In the genomic region with DNA sequence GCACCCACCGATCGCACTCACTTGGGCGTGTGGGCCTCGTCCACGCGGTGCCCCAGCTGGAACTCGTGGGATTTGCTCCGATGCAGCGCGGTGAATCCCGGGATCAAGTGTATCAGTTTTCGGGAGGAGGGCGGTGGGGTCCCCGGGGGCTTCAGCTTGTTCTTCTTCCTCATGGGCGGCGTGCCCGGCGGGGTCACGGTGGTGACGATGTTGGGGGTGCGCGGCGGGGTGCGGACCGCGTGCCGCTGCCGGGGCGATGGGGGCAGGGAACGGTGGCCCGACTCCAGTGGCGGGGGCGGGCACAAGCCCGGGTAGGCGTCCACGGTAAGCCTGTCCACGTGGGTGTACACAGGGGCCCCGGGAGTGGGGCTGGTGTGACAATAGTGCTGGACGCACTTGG, we compare ENCODE assay signal across 20 cellular contexts.
A peak's percentile ranks its signal among the peaks of the same experiment; 100 is the strongest.
DNase-seq lines count a peak whose midpoint lies in the region; ATAC-seq, FAIRE-seq and TF ChIP-seq lines count a peak whose summit lies in the region.
"Had no signal": no experiment of that assay in that cellular context is flagged by ENCODE, and none has a peak within 500 bp of the region (broad histone marks: within the 10 kb centered on the region; RNA-seq: fewer than 3 reads in every experiment).

No MANE protein-coding gene starts in this region.

- H2BK20ac ChIP-seq in H1 (ENCODE audit: low read length): no peak overlapping the region

- H3K9me3 ChIP-seq in H1 (ENCODE audit: insufficient read depth in 2 of 2, low read depth in 1 of 2, low read length in 1 of 2) (peaks cover 3 to 5% of the 10 kb centered on the region in 2 experiments; a peak in 1 of 4 replicates), kidney (ENCODE audit: control insufficient read depth in 1 of 2, low read length in 2 of 2) (peaks cover 0 to 1% of the 10 kb centered on the region in 2 donors)

- H3K27me3 Mint-ChIP-seq in stimulated activated memory B cell treated with anti-CD40 and anti-IgM and Interleukin-4, amounts not matched to agents 10 μg/mL and 1 μg/mL and 100 μg/mL, for 72 hours: no peaks in the 10 kb centered on the region

- TF ChIP-seq EP300 in H1 (IDR thresholded peaks at IDR 0.05; ENCODE audit: borderline replicate concordance in 1 of 2, low read depth in 2 of 2, low read length in 2 of 2): no peak

- no peak for TF ChIP-seq POLR2A in H1 (IDR thresholded peaks at IDR 0.05; ENCODE audit: control extremely low read depth in 1 of 2, low read depth in 2 of 2, low read length in 2 of 2)

- H3K4me1 ChIP-seq in H1 (replicated peaks in 1 of 4; ENCODE audit: control insufficient read depth in 3 of 4, insufficient read depth in 4 of 4, low read length in 3 of 4) (no peaks in the 10 kb centered on the region), kidney (ENCODE audit: control insufficient read depth in 1 of 2, insufficient read depth in 1 of 2, low read depth in 1 of 2, low read length in 2 of 2) (no peaks in the 10 kb centered on the region)
- H3K4me1 ChIP-seq: BLaER1 had no signal

- H2AK5ac ChIP-seq in H1 (ENCODE audit: low read depth, low read length): no peak overlapping the region

- H3K4me3 Mint-ChIP-seq in stimulated activated memory B cell treated with anti-CD40 and anti-IgM and Interleukin-4, amounts not matched to agents 10 μg/mL and 1 μg/mL and 100 μg/mL, for 72 hours: no peak overlapping the region
- H3K4me3 Mint-ChIP-seq: B cell; CD4-positive, CD25-positive, alpha-beta regulatory T cell; CD8-positive, alpha-beta memory T cell; H9 had no signal

- H2BK5ac ChIP-seq in H1 (ENCODE audit: low read depth, low read length): no peak overlapping the region

- H3K14ac ChIP-seq in H1 (ENCODE audit: insufficient read length): no peak overlapping the region

- no peak overlapping the region for H2BK15ac ChIP-seq in H1 (ENCODE audit: low read length)

- H3K79me2 ChIP-seq in H1 (ENCODE audit: control insufficient read depth in 1 of 2, insufficient read depth in 2 of 2, low read length in 2 of 2): no peaks in the 10 kb centered on the region

- H2BK120ac ChIP-seq in H1 (replicated peaks; ENCODE audit: low read depth, low read length): no peak overlapping the region

- no peak overlapping the region for H2BK12ac ChIP-seq in H1 (ENCODE audit: low read depth, low read length)

- H3K27me3 ChIP-seq in H7 (ENCODE audit: control insufficient read depth, insufficient read depth, low read length) (no peaks in the 10 kb centered on the region), H1 (replicated peaks in 1 of 4; ENCODE audit: control insufficient read depth in 3 of 4, extremely low read depth in 1 of 4, insufficient read depth in 3 of 4, low read length in 3 of 4) (no peaks in the 10 kb centered on the region)
- H3K27me3 ChIP-seq: BLaER1 had no signal

- POLR2A ChIA-PET in H1 (lab: Charles Lee; ENCODE audit: partially characterized antibody): no interaction called here

- no peak for TF ChIP-seq RAD21 in H1 (IDR thresholded peaks at IDR 0.05 in 1 of 2, conservative IDR thresholded peaks at IDR 0.05 in 1 of 2; ENCODE audit: low read depth in 2 of 2, low read length in 2 of 2)

- H3K9me3 Mint-ChIP-seq in stimulated activated memory B cell treated with anti-CD40 and anti-IgM and Interleukin-4, amounts not matched to agents 10 μg/mL and 1 μg/mL and 100 μg/mL, for 72 hours: peaks cover 8% of the 10 kb centered on the region

- H3K27ac Mint-ChIP-seq in stimulated activated memory B cell treated with anti-CD40 and anti-IgM and Interleukin-4, amounts not matched to agents 10 μg/mL and 1 μg/mL and 100 μg/mL, for 72 hours: no peak overlapping the region
- H3K27ac Mint-ChIP-seq: B cell; CD4-positive, CD25-positive, alpha-beta regulatory T cell; CD8-positive, alpha-beta memory T cell; H9 had no signal

- no peaks in the 10 kb centered on the region for H3K36me3 Mint-ChIP-seq in stimulated activated memory B cell treated with anti-CD40 and anti-IgM and Interleukin-4, amounts not matched to agents 10 μg/mL and 1 μg/mL and 100 μg/mL, for 72 hours
- H3K36me3 Mint-ChIP-seq: CD4-positive, CD25-positive, alpha-beta regulatory T cell; CD8-positive, alpha-beta memory T cell had no signal

- H3K36me3 ChIP-seq in H7 (replicated peaks; ENCODE audit: control insufficient read depth, insufficient read depth, low read length): no peaks in the 10 kb centered on the region
- no peaks in the 10 kb centered on the region for H3K36me3 ChIP-seq in H1 (ENCODE audit: control insufficient read depth in 2 of 4, insufficient read depth in 4 of 4, low read length in 3 of 4)
- no peaks in the 10 kb centered on the region for H3K36me3 ChIP-seq in kidney (ENCODE audit: control insufficient read depth in 1 of 2, insufficient read depth in 2 of 2, low read length in 2 of 2)
- H3K36me3 ChIP-seq: BLaER1 had no signal

- no peak overlapping the region for H4K91ac ChIP-seq in H1 (replicated peaks; ENCODE audit: insufficient read length, low read length)

- H2AFZ ChIP-seq in H1 (ENCODE audit: low read length): no peak overlapping the region

- no peak overlapping the region for H3K4ac ChIP-seq in H1 (replicated peaks; ENCODE audit: insufficient read length, low read depth, low read length)

- H3K23ac ChIP-seq in H1 (ENCODE audit: insufficient read length): no peak overlapping the region

- FAIRE-seq in H1 (lab: Jason Lieb, UNC) (no peak), kidney (lab: Jason Lieb, UNC) (no peak)
- FAIRE-seq: GM12891, GM18507 had no signal

- H3K23me2 ChIP-seq in H1 (ENCODE audit: low read depth, low read length): no peaks in the 10 kb centered on the region

- TF ChIP-seq CTCF in H1 (IDR thresholded peaks at IDR 0.05; ENCODE audit: control extremely low read depth in 1 of 3, insufficient read depth in 1 of 3, low read depth in 1 of 3, low read length in 3 of 3) (no peak), kidney (IDR thresholded peaks at IDR 0.05; ENCODE audit: borderline replicate concordance, extremely low read depth, insufficient read depth) (no peak)

- 0 out of 2 replicates have a peak overlapping the region, but pooled peaks have one; percentile 60 for H4K8ac ChIP-seq in H1 (ENCODE audit: extremely low read depth, insufficient read depth, low read length)

- no peaks in the 10 kb centered on the region for H4K20me1 ChIP-seq in H1 (replicated peaks in 1 of 2; ENCODE audit: control insufficient read depth in 1 of 2, insufficient read depth in 2 of 2, low read length in 2 of 2)
- H4K20me1 ChIP-seq: BLaER1 had no signal

- H3K18ac ChIP-seq in H1 (ENCODE audit: extremely low read depth, low read length): no peak overlapping the region

- H3K4me3 ChIP-seq in H7 (ENCODE audit: insufficient read depth, low read depth, low read length): no peak overlapping the region
- no peak overlapping the region for H3K4me3 ChIP-seq in H1 (ENCODE audit: extremely low read depth in 1 of 4, insufficient read depth in 2 of 4, low read depth in 3 of 4, low read length in 4 of 4)
- H3K4me3 ChIP-seq in kidney (ENCODE audit: low read length in 2 of 2): no peak overlapping the region
- H3K4me3 ChIP-seq: BLaER1 had no signal

- DNase-seq in H7: peak; percentile 25
- no peak for DNase-seq in H1 (ENCODE audit: low read depth in 1 of 2, low spot score in 2 of 2)
- DNase-seq in kidney: peak; percentile 57
- DNase-seq in T-helper 2 cell: no peak
- DNase-seq: CD4-positive, CD25-positive, alpha-beta regulatory T cell; DMS 273 treated with DMSO at 0.1 percent for 48 hours; DMS79; EL; GDM1; GOT3; H9 had no signal

- WGBS in H1 (ENCODE audit: extremely low coverage in 1 of 2, insufficient coverage in 1 of 2, insufficient read length in 1 of 2, insufficient replicate concordance in 2 of 2, low coverage in 1 of 2, low lambda C conversion rate in 2 of 2, missing lambda C conversion rate in 1 of 2), 2 experiments: 94% methylated on average over 29 of the region's 39 CpGs; no CpG with 5 or more reads in 1 of the 2 experiments

- H3K4me2 ChIP-seq in H1 (ENCODE audit: insufficient read depth in 1 of 2, low read depth in 2 of 2, low read length in 2 of 2): no peak overlapping the region
- H3K4me2 ChIP-seq: BLaER1 had no signal

- CTCF ChIA-PET in H1 (lab: Charles Lee; ENCODE audit: partially characterized antibody): no interaction called here

- H3K4me1 Mint-ChIP-seq in stimulated activated memory B cell treated with anti-CD40 and anti-IgM and Interleukin-4, amounts not matched to agents 10 μg/mL and 1 μg/mL and 100 μg/mL, for 72 hours: no peaks in the 10 kb centered on the region
- H3K4me1 Mint-ChIP-seq: B cell; CD4-positive, CD25-positive, alpha-beta regulatory T cell; CD8-positive, alpha-beta memory T cell; H9 had no signal

- intact Hi-C loops in kidney (cut with DNase I): no loop called here

- no peak overlapping the region for H4K5ac ChIP-seq in H1 (ENCODE audit: insufficient read length, low read depth, low read length)

- no peak overlapping the region for H3K56ac ChIP-seq in H1 (replicated peaks; ENCODE audit: insufficient read length, low read depth, low read length)

- ATAC-seq in stimulated activated memory B cell treated with anti-CD40 and anti-IgM and Interleukin-4, amounts not matched to agents 10 μg/mL and 1 μg/mL and 100 μg/mL, for 72 hours: peak; percentile 62
- no peak for ATAC-seq in HG02678 (IDR thresholded peaks at IDR 0.05; ENCODE audit: unreplicated experiment)
- ATAC-seq: HCT116 had no signal

- H3K79me1 ChIP-seq in H1 (ENCODE audit: low read depth, low read length): no peaks in the 10 kb centered on the region

- H3K27ac ChIP-seq in H1 (ENCODE audit: low read depth, low read length) (no peak overlapping the region), kidney (ENCODE audit: low read depth in 2 of 2, low read length in 2 of 2) (no peak overlapping the region)
- H3K27ac ChIP-seq: BLaER1, C4-2B had no signal

- H3K9ac ChIP-seq in H1 (replicated peaks in 1 of 4; ENCODE audit: extremely low read depth in 1 of 4, low read depth in 3 of 4, low read length in 3 of 4) (no peak overlapping the region), kidney (ENCODE audit: low read length in 2 of 2) (no peak overlapping the region)
- H3K9ac ChIP-seq: BLaER1 had no signal

TF ChIP-seq in H1, 55 proteins besides CTCF, POLR2A, EP300 and RAD21 (continues in another document):
- no peak for TF ChIP-seq BRCA1 (IDR thresholded peaks at IDR 0.05; ENCODE audit: low read depth, low read length)
- TF ChIP-seq SUZ12 (IDR thresholded peaks at IDR 0.05; ENCODE audit: low read length): no peak
- no peak for TF ChIP-seq MAFK (IDR thresholded peaks at IDR 0.05; ENCODE audit: low read depth, low read length)
- TF ChIP-seq, protein P1, sequence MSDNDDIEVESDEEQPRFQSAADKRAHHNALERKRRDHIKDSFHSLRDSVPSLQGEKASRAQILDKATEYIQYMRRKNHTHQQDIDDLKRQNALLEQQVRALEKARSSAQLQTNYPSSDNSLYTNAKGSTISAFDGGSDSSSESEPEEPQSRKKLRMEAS (IDR thresholded peaks at IDR 0.05): no peak
- TF ChIP-seq NANOG (IDR thresholded peaks at IDR 0.05; ENCODE audit: insufficient read depth, low read depth, low read length, poor library complexity, severe bottlenecking): no peak
- no peak for TF ChIP-seq CHD2 (IDR thresholded peaks at IDR 0.05; ENCODE audit: low read length)
- TF ChIP-seq BACH1 (IDR thresholded peaks at IDR 0.05; ENCODE audit: low read length): no peak
- TF ChIP-seq TCF12 (IDR thresholded peaks at IDR 0.05; ENCODE audit: low read depth, low read length): no peak
- no peak for TF ChIP-seq RXRA (IDR thresholded peaks at IDR 0.05; ENCODE audit: insufficient read depth, low read depth, low read length)
- TF ChIP-seq SRF (IDR thresholded peaks at IDR 0.05; ENCODE audit: low read depth, low read length): no peak

Comparison
In these comparisons a context has a peak if more than half of its experiments do, and no peak if none do; other contexts are left out.
1. DNase-seq: peak in H7 (single experiment) and kidney (single experiment); none in H1 (0 of 2) and T-helper 2 cell (0 of 5).